1 cellular context compared by ENCODE assay signal in the genomic region with DNA sequence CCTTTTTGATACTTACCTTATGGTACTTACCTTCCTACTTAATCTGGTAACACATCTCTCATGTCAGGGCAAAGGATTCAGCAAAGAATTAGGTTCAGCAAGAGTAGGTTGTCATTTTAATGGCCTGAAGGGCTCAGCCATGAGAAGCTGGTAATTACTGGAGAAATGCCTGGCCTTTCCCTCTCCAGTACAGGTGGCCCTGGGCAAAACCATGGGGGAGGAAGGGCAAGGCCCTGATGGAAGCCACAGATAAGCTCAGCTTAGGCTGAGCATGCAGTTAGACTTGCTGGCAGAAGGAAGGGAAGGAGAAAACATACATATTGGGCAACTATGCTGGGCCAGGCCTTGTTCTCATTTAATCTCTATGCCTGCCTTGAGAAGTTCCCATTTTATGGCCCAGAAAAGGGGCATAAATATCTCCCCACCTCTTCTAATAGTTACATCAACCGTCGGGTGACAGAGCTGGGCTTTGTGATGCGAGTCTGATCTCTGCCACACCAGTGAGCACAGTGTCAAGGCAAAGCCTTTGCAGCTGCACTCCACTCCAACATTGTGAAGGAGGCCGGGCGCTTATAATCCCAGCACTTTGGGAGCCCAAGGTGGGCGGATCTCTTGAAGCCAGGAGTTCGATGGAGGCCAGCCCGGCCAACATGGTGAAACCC.
TF ChIP-seq lines count a peak whose summit lies in the region.

No MANE protein-coding gene starts in this region.

TF ChIP-seq in SK-N-SH, 30 proteins besides CTCF, POLR2A, EP300 and RAD21 (continued from another document):
- TF ChIP-seq, protein P1, sequence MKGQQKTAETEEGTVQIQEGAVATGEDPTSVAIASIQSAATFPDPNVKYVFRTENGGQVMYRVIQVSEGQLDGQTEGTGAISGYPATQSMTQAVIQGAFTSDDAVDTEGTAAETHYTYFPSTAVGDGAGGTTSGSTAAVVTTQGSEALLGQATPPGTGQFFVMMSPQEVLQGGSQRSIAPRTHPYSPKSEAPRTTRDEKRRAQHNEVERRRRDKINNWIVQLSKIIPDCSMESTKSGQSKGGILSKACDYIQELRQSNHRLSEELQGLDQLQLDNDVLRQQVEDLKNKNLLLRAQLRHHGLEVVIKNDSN (IDR thresholded peaks at IDR 0.05; ENCODE audit: borderline replicate concordance, low read depth): no peak
- TF ChIP-seq GABPA (IDR thresholded peaks at IDR 0.05; ENCODE audit: low read depth) (no peak), YY1 (IDR thresholded peaks at IDR 0.05; ENCODE audit: low read depth) (no peak), RCOR1 (IDR thresholded peaks at IDR 0.05; ENCODE audit: low read length) (peak; percentile 27; the same call in 1 of the 2 replicates)
- TF ChIP-seq, protein P2, sequence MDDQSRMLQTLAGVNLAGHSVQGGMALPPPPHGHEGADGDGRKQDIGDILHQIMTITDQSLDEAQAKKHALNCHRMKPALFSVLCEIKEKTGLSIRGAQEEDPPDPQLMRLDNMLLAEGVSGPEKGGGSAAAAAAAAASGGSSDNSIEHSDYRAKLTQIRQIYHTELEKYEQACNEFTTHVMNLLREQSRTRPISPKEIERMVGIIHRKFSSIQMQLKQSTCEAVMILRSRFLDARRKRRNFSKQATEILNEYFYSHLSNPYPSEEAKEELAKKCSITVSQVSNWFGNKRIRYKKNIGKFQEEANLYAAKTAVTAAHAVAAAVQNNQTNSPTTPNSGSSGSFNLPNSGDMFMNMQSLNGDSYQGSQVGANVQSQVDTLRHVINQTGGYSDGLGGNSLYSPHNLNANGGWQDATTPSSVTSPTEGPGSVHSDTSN (IDR thresholded peaks at IDR 0.05): no peak
